Comparison of ENCODE assay signal across 8 cellular contexts in the genomic region with DNA sequence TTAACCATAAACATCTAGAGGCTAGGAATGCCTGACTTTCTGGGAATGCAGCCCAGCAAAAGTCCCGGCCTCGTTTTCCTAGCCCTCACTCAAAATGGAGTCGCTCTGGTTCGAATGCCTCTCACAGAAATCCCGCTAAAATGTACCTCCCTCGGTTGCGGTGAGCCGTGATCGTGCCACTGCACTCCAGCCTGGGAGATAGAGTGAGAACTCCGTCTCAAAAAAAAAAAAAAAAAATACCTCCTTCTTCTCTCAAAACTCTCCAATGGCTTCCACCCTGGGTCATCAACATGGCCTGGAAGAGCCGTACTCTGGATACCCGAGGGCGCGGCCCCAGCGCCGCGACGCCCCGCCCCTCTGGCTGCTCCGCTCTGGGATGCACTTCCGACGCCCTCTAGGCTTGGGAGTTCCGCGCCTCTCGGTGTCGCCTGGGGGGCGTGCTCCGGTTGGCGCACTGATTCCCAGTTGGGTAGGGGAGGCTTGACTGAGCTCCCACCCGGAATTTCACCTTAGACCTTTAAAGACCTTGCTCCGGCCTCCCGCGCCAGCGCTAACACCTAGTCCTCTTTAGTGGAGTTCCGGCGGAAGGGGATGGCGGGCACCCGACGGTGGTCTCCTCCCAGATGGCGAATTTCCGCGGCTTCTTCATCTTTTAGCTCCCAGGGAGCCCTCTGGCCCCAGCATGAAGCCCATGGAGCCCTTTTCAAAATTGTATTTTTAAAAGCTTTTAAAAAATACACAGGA. TPM values are rescaled to one million over a fixed set of nuclear protein-coding genes. Genes with fewer than 3 reads are reported as not detected.
DNase-seq lines count a peak whose midpoint lies in the region; ATAC-seq, FAIRE-seq and TF ChIP-seq lines count a peak whose summit lies in the region.

No MANE protein-coding gene starts in this region.

- H3K9ac ChIP-seq in KMS-11 (peak overlapping the region; percentile 6; the same call in 1 of the 2 replicates), kidney (ENCODE audit: low read length in 2 of 2) (no peak overlapping the region)

- TF ChIP-seq CTCF in KMS-11 (conservative IDR thresholded peaks at IDR 0.05; ENCODE audit: low read depth, low read length) = no peak
- peak; percentile 21 for TF ChIP-seq CTCF in brain microvascular endothelial cell (IDR thresholded peaks at IDR 0.05; ENCODE audit: low read depth, low read length, missing control alignments)
- TF ChIP-seq CTCF in kidney (IDR thresholded peaks at IDR 0.05; ENCODE audit: borderline replicate concordance, extremely low read depth, insufficient read depth) = no peak

- peak overlapping the region; percentile 52 for H3K4me2 ChIP-seq in KMS-11

- no peak overlapping the region for H3K4me3 ChIP-seq in KMS-11 (IDR thresholded peaks at IDR 0.05; ENCODE audit: insufficient read depth, low read depth, low read length)
- H3K4me3 ChIP-seq in brain microvascular endothelial cell (ENCODE audit: low read depth, low read length) = peak overlapping the region; percentile 64
- peak overlapping the region; percentile 63 to 67 for H3K4me3 ChIP-seq in kidney (ENCODE audit: low read length in 2 of 2)

- H3K27me3 ChIP-seq in KMS-11 (ENCODE audit: insufficient read depth, low read depth) (no peaks in the 10 kb centered on the region), brain microvascular endothelial cell (replicated peaks) (no peaks in the 10 kb centered on the region)

- in situ Hi-C loops in brain microvascular endothelial cell (cut with HindIII; ENCODE audit: low pct_ligation_motif_present, low sequenced_read_pairs) = no loop called here

- H3K36me3 ChIP-seq in KMS-11 (ENCODE audit: insufficient read depth) (no peaks in the 10 kb centered on the region), brain microvascular endothelial cell (replicated peaks) (peaks cover 5% of the 10 kb centered on the region), kidney (ENCODE audit: control insufficient read depth in 1 of 2, insufficient read depth in 2 of 2, low read length in 2 of 2) (peaks cover 3 to 7% of the 10 kb centered on the region in 2 donors)

- H3K27ac ChIP-seq in KMS-11 = no peak overlapping the region
- H3K27ac ChIP-seq in brain microvascular endothelial cell = peak overlapping the region; percentile 29
- H3K27ac ChIP-seq in kidney (ENCODE audit: low read depth in 2 of 2, low read length in 2 of 2) = no peak overlapping the region

- H3K9me3 ChIP-seq in kidney (ENCODE audit: control insufficient read depth in 1 of 2, low read length in 2 of 2) = no peaks in the 10 kb centered on the region

- H2AFZ ChIP-seq in KMS-11 (ENCODE audit: low read depth) = peak overlapping the region; percentile 89

- ATAC-seq in HG03095 (IDR thresholded peaks at IDR 0.05; ENCODE audit: unreplicated experiment) = no peak

- intact Hi-C loops in kidney (cut with DNase I) = no loop called here

- H3K4me1 ChIP-seq in KMS-11 (ENCODE audit: low read depth, poor library complexity, severe bottlenecking) = peaks cover 20% of the 10 kb centered on the region
- H3K4me1 ChIP-seq in kidney (ENCODE audit: control insufficient read depth in 1 of 2, insufficient read depth in 1 of 2, low read depth in 1 of 2, low read length in 2 of 2) = peaks cover 0 to 2% of the 10 kb centered on the region in 2 donors

- H3K79me2 ChIP-seq in KMS-11 (ENCODE audit: insufficient read depth, low read depth) = no peaks in the 10 kb centered on the region

- no peak for FAIRE-seq in kidney (lab: Jason Lieb, UNC)

- DNase-seq in ELF-1 (ENCODE audit: low read depth, low spot score) (peak; percentile 96), T follicular helper cell (ENCODE audit: low read depth) (peak; percentile 27), brain microvascular endothelial cell (no peak), kidney (peak; percentile 86), kidney glomerular epithelial cell (lab: John Stamatoyannopoulos, UW) (no peak)
- DNase-seq in stimulated activated CD4-positive, alpha-beta T cell treated with anti-CD3 and anti-CD28 coated beads, Interleukin-4, amount 100 ng/mL, for 24 hours = peak; percentile 66

- H4K20me1 ChIP-seq in KMS-11 (ENCODE audit: insufficient read depth) = no peaks in the 10 kb centered on the region

RNA-seq across cellular contexts. Expression of a gene that starts 12.3 kb away (rescaled TPM):
- total RNA-seq in kidney = 72.7 TPM
- polyA plus RNA-seq in kidney (ENCODE audit: insufficient read depth, low read depth, low replicate concordance) = 49.3 TPM

RNA-seq across cellular contexts. Expression of a gene that starts 46.3 kb away (rescaled TPM):
- 14.0 TPM for total RNA-seq in kidney
- polyA plus RNA-seq in kidney (ENCODE audit: insufficient read depth, low read depth, low replicate concordance) = 11.3 TPM

RNA-seq across cellular contexts. Expression of a gene that starts 50.3 kb away (rescaled TPM):
- 0.09 TPM for total RNA-seq in kidney
- not detected for polyA plus RNA-seq in kidney (ENCODE audit: insufficient read depth, low read depth, low replicate concordance)

Comparison
In these comparisons a context has a peak if more than half of its experiments do, and no peak if none do; other contexts are left out.
1. DNase-seq: peak in ELF-1 (single experiment), T follicular helper cell (single experiment), kidney (single experiment) and stimulated activated CD4-positive, alpha-beta T cell treated with anti-CD3 and anti-CD28 coated beads, Interleukin-4, amount 100 ng/mL, for 24 hours (single experiment); none in brain microvascular endothelial cell (single experiment) and kidney glomerular epithelial cell (single experiment).